ENCODE assay signal across 23 cellular contexts in the genomic region with DNA sequence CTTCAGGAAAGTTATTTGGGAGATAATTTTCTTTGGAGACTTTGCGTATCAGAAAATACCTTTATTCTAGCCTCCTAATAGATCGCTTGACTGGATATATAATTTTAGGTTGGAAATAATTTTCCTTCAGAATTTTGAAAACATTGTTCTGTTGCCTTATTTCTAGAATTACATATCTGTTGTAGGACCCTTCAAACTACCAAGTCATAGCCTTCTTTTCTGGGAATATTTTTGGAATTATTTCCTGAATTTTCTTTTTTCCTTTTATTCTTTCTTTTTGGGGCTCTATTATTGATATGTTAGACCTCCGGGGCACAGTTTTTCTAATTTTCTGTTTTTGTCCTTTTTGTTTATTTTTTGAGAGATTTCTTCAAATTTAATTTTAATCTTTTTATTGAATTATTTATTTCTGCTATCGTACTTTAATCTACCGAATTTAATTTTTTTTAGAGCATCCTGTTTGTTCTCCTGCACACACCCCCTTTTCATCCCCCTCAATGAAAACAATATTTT.
"Had no signal": no experiment of that assay in that cellular context is flagged by ENCODE, and none has a peak within 500 bp of the region (broad histone marks: within the 10 kb centered on the region; RNA-seq: fewer than 3 reads in every experiment).

No MANE protein-coding gene starts in this region.

- H3K27me3 Mint-ChIP-seq: activated CD4-positive, alpha-beta memory T cell treated with anti-CD3 and anti-CD28 coated beads for 36 hours; activated CD4-positive, alpha-beta T cell treated with anti-CD3 and anti-CD28 coated beads, Interleukin-2, amount 10 ng/mL, durations not matched to agents 7 days and 5 days; activated naive CD8-positive, alpha-beta T cell; activated T-helper 17 cell treated with anti-CD3 and anti-CD28 coated beads, Interleukin-2, amount 50 U/mL, for 72 hours; brain; T-cell had no signal

- H3K4me1 Mint-ChIP-seq: activated CD4-positive, alpha-beta T cell treated with anti-CD3 and anti-CD28 coated beads, Interleukin-2, amount 10 ng/mL, durations not matched to agents 7 days and 5 days; brain had no signal

- H3K4me3 ChIP-seq: SK-N-MC had no signal

- H3K27ac ChIP-seq: SK-N-MC had no signal

- DNase-seq: activated CD4-positive, alpha-beta memory T cell treated with anti-CD3 and anti-CD28 coated beads for 36 hours; activated CD4-positive, alpha-beta T cell treated with anti-CD3 and anti-CD28 coated beads, Interleukin-2, amount 10 ng/mL, durations not matched to agents 7 days and 5 days; activated CD4-positive, CD25-positive, alpha-beta regulatory T cell; activated CD8-positive, alpha-beta memory T cell treated with anti-CD3 and anti-CD28 coated beads for 24 hours; activated gamma-delta T cell; activated naive CD4-positive, alpha-beta T cell treated with anti-CD3 and anti-CD28 coated beads for 36 hours; activated T-cell treated with anti-CD3 and anti-CD28 coated beads, Interleukin-2, amount 50 U/mL, for 48 hours; amygdala; Karpas-422; NCI-H1105 treated with DMSO at 0.1 percent for 48 hours; NCI-H1436 treated with DMSO at 0.1 percent for 48 hours; NCI-H187; NCI-H2081; NCI-H510A treated with DMSO at 0.1 percent for 48 hours; RPMI8226; T-cell; T-helper 2 cell; T1000 had no signal

- H3K27ac Mint-ChIP-seq: activated CD4-positive, alpha-beta memory T cell treated with anti-CD3 and anti-CD28 coated beads for 36 hours; activated CD4-positive, alpha-beta T cell treated with anti-CD3 and anti-CD28 coated beads, Interleukin-2, amount 10 ng/mL, durations not matched to agents 7 days and 5 days; activated naive CD4-positive, alpha-beta T cell treated with anti-CD3 and anti-CD28 coated beads for 36 hours; activated naive CD8-positive, alpha-beta T cell; brain; T-cell had no signal

- ATAC-seq: activated T-helper 17 cell treated with anti-CD3 and anti-CD28 coated beads, Interleukin-2, amount 50 U/mL, for 72 hours; Right ventricle myocardium inferior; T-cell had no signal

- H3K4me3 Mint-ChIP-seq: activated CD4-positive, alpha-beta memory T cell treated with anti-CD3 and anti-CD28 coated beads for 36 hours; activated CD4-positive, alpha-beta T cell treated with anti-CD3 and anti-CD28 coated beads, Interleukin-2, amount 10 ng/mL, durations not matched to agents 7 days and 5 days; activated naive CD4-positive, alpha-beta T cell treated with anti-CD3 and anti-CD28 coated beads for 36 hours; activated naive CD8-positive, alpha-beta T cell; brain; T-cell had no signal
